ENCODE assay signal across 9 cellular contexts in genomic region chr5:116571568-116572321, GRCh38. TPM values are rescaled to one million over a fixed set of nuclear protein-coding genes. Genes with fewer than 3 reads are reported as not detected.
DNase-seq lines count a peak whose midpoint lies in the region; ATAC-seq, FAIRE-seq and TF ChIP-seq lines count a peak whose summit lies in the region.
"Had no signal": no experiment of that assay in that cellular context is flagged by ENCODE, and none has a peak within 500 bp of the region (broad histone marks: within the 10 kb centered on the region; RNA-seq: fewer than 3 reads in every experiment).

No MANE protein-coding gene starts in this region.

- ATAC-seq in HG02885 (IDR thresholded peaks at IDR 0.05; ENCODE audit: poor library complexity, unreplicated experiment), result no peak

- TF ChIP-seq CTCF in GM12865 (IDR thresholded peaks at IDR 0.05; ENCODE audit: insufficient read depth, low read depth, low read length, missing control alignments) (no peak), retinal pigment epithelial cell (conservative IDR thresholded peaks at IDR 0.05; ENCODE audit: low read depth, low read length) (no peak)

- DNase-seq in GM12865 (ENCODE audit: low read depth) (no peak), SW480 (ENCODE audit: low spot score) (peak; percentile 62), retinal pigment epithelial cell (ENCODE audit: low read depth) (no peak), frontal cortex (ENCODE audit: low spot score in 2 of 2) (no peak), GM03348 (ENCODE audit: low spot score) (no peak), mucosa of gallbladder (ENCODE audit: low spot score) (no peak)
- DNase-seq: activated CD8-positive, alpha-beta memory T cell treated with anti-CD3 and anti-CD28 coated beads, Interleukin-2, amount 50 U/mL, for 48 hours had no signal

- H3K4me3 ChIP-seq in GM12865 (ENCODE audit: low read depth, low read length) (peak overlapping the region; percentile 67; the same call in 1 of the 2 replicates), iPS-11a (ENCODE audit: low read depth, low read length) (peak overlapping the region; percentile 98), retinal pigment epithelial cell (ENCODE audit: low read length) (peak overlapping the region; percentile 66)

- no peak for FAIRE-seq in frontal cortex (lab: Jason Lieb, UNC)

RNA-seq across cellular contexts. Expression of gene SEMA6A, which starts 2.9 kb away (rescaled TPM):
- total RNA-seq in frontal cortex, result 15.5 TPM
- 98.1 TPM for total RNA-seq in mucosa of gallbladder
